8 cellular contexts compared by ENCODE assay signal in the genomic region with DNA sequence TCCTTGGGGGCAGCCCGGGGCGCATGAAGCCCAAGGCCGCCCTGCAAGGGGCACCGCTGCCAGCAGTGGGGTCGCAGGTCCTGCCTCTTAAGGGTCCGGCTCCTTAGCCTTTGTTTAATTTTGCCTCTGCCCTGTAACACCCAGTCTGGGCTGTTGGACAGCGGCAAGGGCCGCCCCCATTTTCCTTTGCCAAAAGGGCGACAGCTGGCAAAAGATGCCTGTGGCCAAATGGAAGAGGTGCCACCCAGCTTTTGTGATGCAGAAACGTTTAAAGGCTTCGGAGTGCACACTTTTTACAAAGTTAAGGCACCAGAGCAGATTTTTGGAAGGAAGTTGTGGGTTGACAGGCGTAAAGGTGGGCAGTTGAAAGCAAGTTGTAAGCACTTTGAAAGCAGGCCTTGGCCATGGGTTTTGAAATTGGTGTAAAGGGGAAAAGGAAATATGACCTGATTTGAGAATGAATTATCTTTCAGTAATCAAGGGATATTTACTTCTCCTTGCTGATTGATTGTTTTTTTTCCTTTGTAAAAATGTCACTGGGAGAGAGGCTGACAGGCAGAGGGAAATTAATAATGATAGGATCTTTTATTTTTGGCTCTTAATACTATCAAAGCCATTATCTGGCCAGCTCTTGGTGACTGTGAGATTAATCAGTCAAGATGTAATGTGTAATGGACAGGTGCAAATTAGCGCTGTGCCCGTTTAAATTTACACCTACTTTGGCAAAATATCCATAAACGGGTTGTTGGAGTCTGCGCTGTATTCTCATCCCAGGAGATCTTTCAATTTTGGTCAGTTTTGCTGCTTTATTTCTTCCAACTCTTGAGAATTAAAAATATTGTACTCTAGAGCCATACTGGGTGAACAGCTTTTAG. TPM values are rescaled to one million over a fixed set of nuclear protein-coding genes. Genes with fewer than 3 reads are reported as not detected.
DNase-seq lines count a peak whose midpoint lies in the region; ATAC-seq and TF ChIP-seq lines count a peak whose summit lies in the region.

No MANE protein-coding gene starts in this region.

- H3K27me3 Mint-ChIP-seq in activated CD4-positive, alpha-beta memory T cell treated with anti-CD3 and anti-CD28 coated beads for 36 hours, result no peaks in the 10 kb centered on the region
- H3K27me3 Mint-ChIP-seq in endothelial cell (ENCODE audit: unreplicated experiment), result peaks cover 7% of the 10 kb centered on the region
- no peaks in the 10 kb centered on the region for H3K27me3 Mint-ChIP-seq in mesothelial cell of epicardium (ENCODE audit: low read depth)

- no peak for TF ChIP-seq CTCF in endothelial cell (IDR thresholded peaks at IDR 0.05; ENCODE audit: unreplicated experiment)
- no peak for TF ChIP-seq CTCF in mesothelial cell of epicardium (IDR thresholded peaks at IDR 0.05; ENCODE audit: unreplicated experiment)

- peak; percentile 6 to 13 for DNase-seq in activated CD4-positive, alpha-beta T cell treated with anti-CD3 and anti-CD28 coated beads for 24 hours (ENCODE audit: low read depth in 2 of 2)
- no peak for DNase-seq in activated CD4-positive, alpha-beta T cell treated with anti-CD3 and anti-CD28 coated beads for 1 hour
- peak; percentile 72 for DNase-seq in NCI-H2171 treated with DMSO at 0.1 percent for 48 hours (lab: John Stamatoyannopoulos, UW)
- peak; percentile 59 for DNase-seq in activated CD4-positive, alpha-beta memory T cell treated with anti-CD3 and anti-CD28 coated beads for 36 hours
- DNase-seq in endothelial cell (ENCODE audit: low spot score), result peak; percentile 46
- DNase-seq in mesothelial cell of epicardium (ENCODE audit: low spot score in 2 of 2, unreplicated experiment in 2 of 2), result no peak
- peak; percentile 9 to 22 for DNase-seq in stimulated activated CD8-positive, alpha-beta memory T cell treated with anti-CD3 and anti-CD28 coated beads, Interleukin-7, amount 100 ng/mL, for 4 hours (ENCODE audit: low read depth in 2 of 2)

- peaks cover 9% of the 10 kb centered on the region for H3K36me3 Mint-ChIP-seq in activated CD4-positive, alpha-beta memory T cell treated with anti-CD3 and anti-CD28 coated beads for 36 hours
- H3K36me3 Mint-ChIP-seq in endothelial cell (ENCODE audit: low read depth, unreplicated experiment) (no peaks in the 10 kb centered on the region), mesothelial cell of epicardium (no peaks in the 10 kb centered on the region)

- POLR2A ChIA-PET in activated CD4-positive, alpha-beta memory T cell treated with anti-CD3 and anti-CD28 coated beads for 36 hours (lab: Charles Lee), result interaction anchor here (1.2 kb wide), 1 partner anchor 17 kb away, joined by 3 read pairs; no protein-coding TSS in a partner anchor

- H3K4me3 Mint-ChIP-seq in activated CD4-positive, alpha-beta memory T cell treated with anti-CD3 and anti-CD28 coated beads for 36 hours, result peak overlapping the region; percentile 76
- H3K4me3 Mint-ChIP-seq in endothelial cell (ENCODE audit: unreplicated experiment) (peak overlapping the region; percentile 95), mesothelial cell of epicardium (peak overlapping the region; percentile 74)

- H3K27ac Mint-ChIP-seq in activated CD4-positive, alpha-beta memory T cell treated with anti-CD3 and anti-CD28 coated beads for 36 hours, result peak overlapping the region; percentile 91
- H3K27ac Mint-ChIP-seq in endothelial cell (ENCODE audit: unreplicated experiment) (peak overlapping the region; percentile 87), mesothelial cell of epicardium (peak overlapping the region; percentile 79)

- no peaks in the 10 kb centered on the region for H3K9me3 Mint-ChIP-seq in activated CD4-positive, alpha-beta memory T cell treated with anti-CD3 and anti-CD28 coated beads for 36 hours
- H3K9me3 Mint-ChIP-seq in endothelial cell (ENCODE audit: unreplicated experiment) (no peaks in the 10 kb centered on the region), mesothelial cell of epicardium (no peaks in the 10 kb centered on the region)

- intact Hi-C loops in activated CD4-positive, alpha-beta memory T cell treated with anti-CD3 and anti-CD28 coated beads for 36 hours (cut with micrococcal nuclease), result loop anchor here (1.0 to 10.0 kb wide), 7 partner anchors 18 to 1278 kb away; partner anchors contain the start of genes BET1 and VPS50

- peaks cover 47% of the 10 kb centered on the region for H3K4me1 Mint-ChIP-seq in activated CD4-positive, alpha-beta memory T cell treated with anti-CD3 and anti-CD28 coated beads for 36 hours (ENCODE audit: low read depth)
- H3K4me1 Mint-ChIP-seq in endothelial cell (ENCODE audit: unreplicated experiment) (peaks cover 30% of the 10 kb centered on the region), mesothelial cell of epicardium (peaks cover 47% of the 10 kb centered on the region)

- CTCF ChIA-PET in activated CD4-positive, alpha-beta memory T cell treated with anti-CD3 and anti-CD28 coated beads for 36 hours (lab: Charles Lee), result interaction anchor here (1.4 kb wide), 2 partner anchors 12 to 60 kb away, joined by 3 to 4 read pairs; no protein-coding TSS in a partner anchor

- ATAC-seq in HG03045 (IDR thresholded peaks at IDR 0.05; ENCODE audit: unreplicated experiment), result peak; percentile 15

RNA-seq across cellular contexts. Expression of gene CASD1, which starts 1.2 kb away (rescaled TPM):
- total RNA-seq in activated CD4-positive, alpha-beta memory T cell treated with anti-CD3 and anti-CD28 coated beads for 36 hours, result 10 to 100 TPM; 11.5 to 12.0 TPM
- 28.8 TPM for total RNA-seq in endothelial cell (ENCODE audit: unreplicated experiment)
- total RNA-seq in mesothelial cell of epicardium, result 27.4 to 35.6 TPM (median 29.2 TPM) in 3 replicates

Comparison
In these comparisons a context has a peak if more than half of its experiments do, and no peak if none do; other contexts are left out.
1. DNase-seq: peak in activated CD4-positive, alpha-beta T cell treated with anti-CD3 and anti-CD28 coated beads for 24 hours (2 of 2), NCI-H2171 treated with DMSO at 0.1 percent for 48 hours (single experiment), activated CD4-positive, alpha-beta memory T cell treated with anti-CD3 and anti-CD28 coated beads for 36 hours (single experiment), endothelial cell (single experiment) and stimulated activated CD8-positive, alpha-beta memory T cell treated with anti-CD3 and anti-CD28 coated beads, Interleukin-7, amount 100 ng/mL, for 4 hours (2 of 2); none in activated CD4-positive, alpha-beta T cell treated with anti-CD3 and anti-CD28 coated beads for 1 hour (single experiment) and mesothelial cell of epicardium (0 of 2).
2. Peak in every context shown above with its lines, with median percentiles within 50 percentile points of each other: H3K27ac Mint-ChIP-seq and H3K4me3 Mint-ChIP-seq.